ENCODE assay signal across 1 cellular context in the genomic region with DNA sequence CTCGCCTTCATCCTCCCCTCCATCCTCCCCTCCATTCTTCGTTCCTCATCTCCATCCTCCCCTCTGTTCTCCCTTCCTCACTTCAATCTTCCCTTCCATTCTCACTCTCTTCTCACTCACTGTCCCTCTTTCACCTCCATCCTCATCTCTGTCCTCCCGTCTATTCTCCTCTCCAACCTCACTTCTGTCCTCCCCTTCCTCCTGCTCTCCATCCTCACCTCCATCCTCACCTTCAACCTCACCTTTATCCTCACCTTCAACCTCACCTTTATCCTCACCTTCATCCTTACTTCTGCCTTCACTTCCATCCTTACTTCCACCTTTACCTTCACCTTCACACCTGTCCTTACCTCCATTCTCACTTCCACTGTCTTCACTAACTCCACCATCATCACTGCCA.
TF ChIP-seq lines count a peak whose summit lies in the region.

No MANE protein-coding gene starts in this region.

TF ChIP-seq in HEK293, 187 proteins besides CTCF, POLR2A, EP300 and RAD21 (continued from another document):
- TF ChIP-seq ZNF792 (tag by site-specific recombination; IDR thresholded peaks at IDR 0.05) (no peak), ZNF580 (tag by site-specific recombination; IDR thresholded peaks at IDR 0.05) (no peak), ZNF48 (tag by site-specific recombination; IDR thresholded peaks at IDR 0.05) (no peak), PRDM1 (tag by site-specific recombination; IDR thresholded peaks at IDR 0.05) (peak; percentile 79; the same call in 1 of the 2 replicates), OVOL3 (tag by site-specific recombination; IDR thresholded peaks at IDR 0.05) (no peak), FEZF1 (tag by site-specific recombination; IDR thresholded peaks at IDR 0.05) (no peak), HOXD13 (CRISPR knock-in tag; IDR thresholded peaks at IDR 0.05; ENCODE audit: borderline replicate concordance) (no peak), MZF1 (tag by site-specific recombination; IDR thresholded peaks at IDR 0.05; ENCODE audit: borderline replicate concordance) (no peak), ZNF37A (tag by site-specific recombination; IDR thresholded peaks at IDR 0.05) (no peak), ZNF366 (tag by site-specific recombination; conservative IDR thresholded peaks at IDR 0.05) (peak; percentile 84), SALL2 (tag by site-specific recombination; IDR thresholded peaks at IDR 0.05; ENCODE audit: borderline replicate concordance) (no peak), ZNF560 (tag by site-specific recombination; IDR thresholded peaks at IDR 0.05; ENCODE audit: borderline replicate concordance) (no peak), ZNF292 (tag by site-specific recombination; IDR thresholded peaks at IDR 0.05; ENCODE audit: borderline replicate concordance, low read depth) (peak; percentile 6; the same call in 1 of the 2 replicates), ZBTB21 (tag by site-specific recombination; IDR thresholded peaks at IDR 0.05) (no peak), ZNF311 (tag by site-specific recombination; IDR thresholded peaks at IDR 0.05; ENCODE audit: borderline replicate concordance) (0 out of 2 replicates have a peak, but pooled peaks have one; percentile 54)
